ENCODE assay signal across 23 cellular contexts in the genomic region with DNA sequence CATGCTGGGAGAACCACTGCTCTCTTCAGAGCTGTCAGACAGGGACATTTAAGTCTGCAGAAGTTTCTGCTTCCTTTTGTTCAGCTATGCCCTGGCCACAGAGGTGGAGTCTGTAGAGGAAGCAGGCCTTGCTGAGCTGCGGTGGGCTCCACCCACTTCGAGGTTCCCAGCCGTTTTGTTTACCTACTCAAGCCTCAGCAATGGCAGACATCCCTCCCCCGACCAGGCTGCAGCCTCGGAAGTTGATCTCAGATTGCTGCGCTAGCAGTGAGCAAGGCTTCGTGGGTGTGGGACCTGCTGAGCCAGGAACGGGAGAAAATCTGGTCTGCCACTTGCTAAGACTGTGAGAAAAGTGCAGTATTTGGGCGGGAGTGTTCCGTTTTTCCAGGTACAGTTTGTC.
DNase-seq lines count a peak whose midpoint lies in the region; ATAC-seq and TF ChIP-seq lines count a peak whose summit lies in the region.
"Had no signal": no experiment of that assay in that cellular context is flagged by ENCODE, and none has a peak within 500 bp of the region (broad histone marks: within the 10 kb centered on the region; RNA-seq: fewer than 3 reads in every experiment).

No MANE protein-coding gene starts in this region.

- H3K36me3 ChIP-seq in neural progenitor cell, result peaks cover 54% of the 10 kb centered on the region
- H3K36me3 ChIP-seq: left lung, neutrophil had no signal

- no peaks in the 10 kb centered on the region for H3K27me3 ChIP-seq in neural progenitor cell
- H3K27me3 ChIP-seq: BLaER1 treated with 17β-estradiol and CSF1 and Interleukin-3, amounts not matched to agents 10 nM and 100 nM; left lung; neutrophil; stomach; upper lobe of right lung had no signal

- H3K27me3 Mint-ChIP-seq in activated CD4-positive, alpha-beta T cell treated with anti-CD3 and anti-CD28 coated beads for 36 hours, result peaks cover 15% of the 10 kb centered on the region
- H3K27me3 Mint-ChIP-seq in T-helper 17 cell, result no peaks in the 10 kb centered on the region
- H3K27me3 Mint-ChIP-seq in neural progenitor cell (ENCODE audit: insufficient read depth, low read depth), result no peaks in the 10 kb centered on the region
- H3K27me3 Mint-ChIP-seq: activated naive CD8-positive, alpha-beta T cell treated with anti-CD3 and anti-CD28 coated beads, Interleukin-2, amount 10 ng/mL, durations not matched to agents 7 days and 5 days had no signal

- intact Hi-C loops in activated CD4-positive, alpha-beta T cell treated with anti-CD3 and anti-CD28 coated beads for 36 hours (cut with DNase I, micrococcal nuclease), result no loop called here

- ATAC-seq in activated CD4-positive, alpha-beta T cell treated with anti-CD3 and anti-CD28 coated beads for 36 hours, result no peak
- ATAC-seq in T-helper 17 cell, result peak; percentile 79
- no peak for ATAC-seq in GM19351 (IDR thresholded peaks at IDR 0.05; ENCODE audit: unreplicated experiment)
- ATAC-seq: left lung, right cardiac atrium, upper lobe of right lung had no signal

- CTCF ChIA-PET in activated CD4-positive, alpha-beta T cell treated with anti-CD3 and anti-CD28 coated beads for 36 hours (lab: Charles Lee), result no interaction called here

- peak; percentile 26 for DNase-seq in activated CD4-positive, alpha-beta T cell treated with anti-CD3 and anti-CD28 coated beads for 36 hours
- no peak for DNase-seq in activated CD4-positive, alpha-beta T cell treated with anti-CD3 and anti-CD28 coated beads for 1 hour
- DNase-seq in T-helper 17 cell, result peak in 1 of 3 donors; percentile 7
- DNase-seq in choroid plexus epithelial cell (ENCODE audit: low read depth), result peak; percentile 10
- peak; percentile 24 for DNase-seq in neural progenitor cell (ENCODE audit: low spot score)
- no peak for DNase-seq in CD1c-positive myeloid dendritic cell (ENCODE audit: extremely low spot score)
- no peak for DNase-seq in 8988T
- DNase-seq: activated CD4-positive, alpha-beta T cell treated with anti-CD3 and anti-CD28 coated beads, Interleukin-2, amount 10 ng/mL, durations not matched to agents 24 days and 14 days; activated naive CD8-positive, alpha-beta T cell treated with anti-CD3 and anti-CD28 coated beads, Interleukin-2, amount 10 ng/mL, durations not matched to agents 7 days and 5 days; activated T-cell treated with anti-CD3 and anti-CD28 coated beads for 4 hours; DMS79 treated with DMSO at 0.1 percent for 48 hours; effector CD8-positive, alpha-beta T cell; HFFc6; left lung; NCI-H2081 treated with DMSO at 0.1 percent for 48 hours; NCI-H510A treated with DMSO at 0.1 percent for 48 hours; right cardiac atrium; stomach; T1000; upper lobe of right lung had no signal

- H3K9me3 ChIP-seq in T-helper 17 cell (ENCODE audit: control insufficient read depth, low read length, poor library complexity, severe bottlenecking), result no peaks in the 10 kb centered on the region
- H3K9me3 ChIP-seq in neural progenitor cell (ENCODE audit: low read depth), result peaks cover 16% of the 10 kb centered on the region
- H3K9me3 ChIP-seq: left lung, neutrophil, stomach, upper lobe of right lung had no signal

- peaks cover 5% of the 10 kb centered on the region for H3K9me3 Mint-ChIP-seq in activated CD4-positive, alpha-beta T cell treated with anti-CD3 and anti-CD28 coated beads for 36 hours (ENCODE audit: low read depth)
- H3K9me3 Mint-ChIP-seq in neural progenitor cell, result peaks cover 35% of the 10 kb centered on the region
- H3K9me3 Mint-ChIP-seq: activated CD4-positive, alpha-beta T cell treated with anti-CD3 and anti-CD28 coated beads, Interleukin-2, amount 10 ng/mL, durations not matched to agents 24 days and 14 days; activated naive CD8-positive, alpha-beta T cell treated with anti-CD3 and anti-CD28 coated beads, Interleukin-2, amount 10 ng/mL, durations not matched to agents 7 days and 5 days had no signal

- TF ChIP-seq CTCF in choroid plexus epithelial cell (conservative IDR thresholded peaks at IDR 0.05; ENCODE audit: low read depth, low read length), result no peak
- no peak for TF ChIP-seq CTCF in neural progenitor cell (IDR thresholded peaks at IDR 0.05)

- H3K4me3 ChIP-seq in choroid plexus epithelial cell (ENCODE audit: low read depth, low read length) (no peak overlapping the region), neural progenitor cell (no peak overlapping the region)
- H3K4me3 ChIP-seq: BLaER1 treated with 17β-estradiol and CSF1 and Interleukin-3, amounts not matched to agents 10 nM and 100 nM; left lung; stomach; upper lobe of right lung had no signal

- H3K4me2 ChIP-seq in neural progenitor cell, result no peak overlapping the region
- H3K4me2 ChIP-seq: BLaER1 treated with 17β-estradiol and CSF1 and Interleukin-3, amounts not matched to agents 10 nM and 100 nM had no signal

- H3K27ac ChIP-seq in neural progenitor cell, result no peak overlapping the region
- H3K27ac ChIP-seq: BLaER1 treated with 17β-estradiol and CSF1 and Interleukin-3, amounts not matched to agents 10 nM and 100 nM; left lung; neutrophil; stomach; upper lobe of right lung had no signal

- H3K79me2 ChIP-seq in neural progenitor cell (ENCODE audit: low read depth), result peaks cover 50% of the 10 kb centered on the region

- no peak overlapping the region for H3K9ac ChIP-seq in neural progenitor cell
- H3K9ac ChIP-seq: BLaER1 treated with 17β-estradiol and CSF1 and Interleukin-3, amounts not matched to agents 10 nM and 100 nM had no signal

- H3K4me1 ChIP-seq in neural progenitor cell, result no peaks in the 10 kb centered on the region
- H3K4me1 ChIP-seq: BLaER1 treated with 17β-estradiol and CSF1 and Interleukin-3, amounts not matched to agents 10 nM and 100 nM; left lung; stomach; upper lobe of right lung had no signal

- H2AFZ ChIP-seq in neural progenitor cell (replicated peaks), result no peak overlapping the region

- POLR2A ChIA-PET in activated CD4-positive, alpha-beta T cell treated with anti-CD3 and anti-CD28 coated beads for 36 hours (lab: Charles Lee), result no interaction called here

- H3K4me1 Mint-ChIP-seq in activated CD4-positive, alpha-beta T cell treated with anti-CD3 and anti-CD28 coated beads for 36 hours, result no peaks in the 10 kb centered on the region
- peaks cover 5% of the 10 kb centered on the region for H3K4me1 Mint-ChIP-seq in T-helper 17 cell
- no peaks in the 10 kb centered on the region for H3K4me1 Mint-ChIP-seq in neural progenitor cell
- H3K4me1 Mint-ChIP-seq: activated CD4-positive, alpha-beta T cell treated with anti-CD3 and anti-CD28 coated beads, Interleukin-2, amount 10 ng/mL, durations not matched to agents 24 days and 14 days; activated naive CD8-positive, alpha-beta T cell treated with anti-CD3 and anti-CD28 coated beads, Interleukin-2, amount 10 ng/mL, durations not matched to agents 7 days and 5 days had no signal

- H3K36me3 Mint-ChIP-seq in activated CD4-positive, alpha-beta T cell treated with anti-CD3 and anti-CD28 coated beads for 36 hours (ENCODE audit: low read depth), result peaks cover 1% of the 10 kb centered on the region
- H3K36me3 Mint-ChIP-seq in T-helper 17 cell (ENCODE audit: low read depth) (peaks cover 4% of the 10 kb centered on the region), neural progenitor cell (peaks cover 70% of the 10 kb centered on the region)
- H3K36me3 Mint-ChIP-seq: activated naive CD8-positive, alpha-beta T cell treated with anti-CD3 and anti-CD28 coated beads, Interleukin-2, amount 10 ng/mL, durations not matched to agents 7 days and 5 days had no signal

- H4K20me1 ChIP-seq in neural progenitor cell (ENCODE audit: low read depth), result no peaks in the 10 kb centered on the region
- H4K20me1 ChIP-seq: BLaER1 treated with 17β-estradiol and CSF1 and Interleukin-3, amounts not matched to agents 10 nM and 100 nM had no signal

- H3K4me3 Mint-ChIP-seq in activated CD4-positive, alpha-beta T cell treated with anti-CD3 and anti-CD28 coated beads for 36 hours, result no peak overlapping the region
- H3K4me3 Mint-ChIP-seq in T-helper 17 cell, result peak overlapping the region; percentile 2
- H3K4me3 Mint-ChIP-seq in neural progenitor cell, result no peak overlapping the region
- H3K4me3 Mint-ChIP-seq: activated CD4-positive, alpha-beta T cell treated with anti-CD3 and anti-CD28 coated beads, Interleukin-2, amount 10 ng/mL, durations not matched to agents 24 days and 14 days; activated naive CD8-positive, alpha-beta T cell treated with anti-CD3 and anti-CD28 coated beads, Interleukin-2, amount 10 ng/mL, durations not matched to agents 7 days and 5 days; HFFc6 had no signal

- H3F3A ChIP-seq in neural progenitor cell (ENCODE audit: low read depth), result peaks cover 27% of the 10 kb centered on the region

- no peak overlapping the region for H3K27ac Mint-ChIP-seq in activated CD4-positive, alpha-beta T cell treated with anti-CD3 and anti-CD28 coated beads for 36 hours
- H3K27ac Mint-ChIP-seq in T-helper 17 cell (peak overlapping the region; percentile 39), neural progenitor cell (no peak overlapping the region)
- H3K27ac Mint-ChIP-seq: activated CD4-positive, alpha-beta T cell treated with anti-CD3 and anti-CD28 coated beads, Interleukin-2, amount 10 ng/mL, durations not matched to agents 24 days and 14 days; activated naive CD8-positive, alpha-beta T cell treated with anti-CD3 and anti-CD28 coated beads, Interleukin-2, amount 10 ng/mL, durations not matched to agents 7 days and 5 days; HFFc6 had no signal

Comparison
In these comparisons a context has a peak if more than half of its experiments do, and no peak if none do; other contexts are left out.
1. DNase-seq: peak in activated CD4-positive, alpha-beta T cell treated with anti-CD3 and anti-CD28 coated beads for 36 hours (single experiment), choroid plexus epithelial cell (single experiment) and neural progenitor cell (single experiment); none in activated CD4-positive, alpha-beta T cell treated with anti-CD3 and anti-CD28 coated beads for 1 hour (single experiment), CD1c-positive myeloid dendritic cell (single experiment) and 8988T (single experiment).